14 cellular contexts compared by ENCODE assay signal in genomic region chr3:59784164-59784563, GRCh38.
A peak's percentile ranks its signal among the peaks of the same experiment; 100 is the strongest.
DNase-seq lines count a peak whose midpoint lies in the region; ATAC-seq and TF ChIP-seq lines count a peak whose summit lies in the region.
"Had no signal": no experiment of that assay in that cellular context is flagged by ENCODE, and none has a peak within 500 bp of the region (broad histone marks: within the 10 kb centered on the region; RNA-seq: fewer than 3 reads in every experiment).

No MANE protein-coding gene starts in this region.

- H3K27ac Mint-ChIP-seq in activated CD8-positive, alpha-beta T cell treated with anti-CD3 and anti-CD28 coated beads, Interleukin-2, amount 10 ng/mL, durations not matched to agents 7 days and 5 days: peak overlapping the region; percentile 81
- no peak overlapping the region for H3K27ac Mint-ChIP-seq in activated CD8-positive, alpha-beta T cell treated with anti-CD3 and anti-CD28 coated beads for 36 hours
- H3K27ac Mint-ChIP-seq in activated T-helper 1 cell treated with anti-CD3 and anti-CD28 coated beads, Interleukin-12 subunit alpha, Interleukin-12 subunit beta, Interleukin-2, Interleukin-4 antibody, amounts not matched to agents 30 ng/mL and 10 ng/mL and 1 ng/mL, durations not matched to agents 14 hours and 24 hours and 36 hours: peak overlapping the region; percentile 91

- H3K27ac ChIP-seq in HUES48 (ENCODE audit: low read depth, low read length): peak overlapping the region; percentile 15
- no peak overlapping the region for H3K27ac ChIP-seq in mesendoderm (ENCODE audit: low read depth, low read length)
- no peak overlapping the region for H3K27ac ChIP-seq in right atrium auricular region
- no peak overlapping the region for H3K27ac ChIP-seq in body of pancreas
- H3K27ac ChIP-seq: KMS-11, PC-9 had no signal

- no peaks in the 10 kb centered on the region for H3K79me1 ChIP-seq in mesendoderm (ENCODE audit: low read length)

- peaks cover 8% of the 10 kb centered on the region for H3K9me3 Mint-ChIP-seq in activated CD8-positive, alpha-beta T cell treated with anti-CD3 and anti-CD28 coated beads, Interleukin-2, amount 10 ng/mL, durations not matched to agents 7 days and 5 days (ENCODE audit: insufficient read depth)
- H3K9me3 Mint-ChIP-seq in activated CD8-positive, alpha-beta T cell treated with anti-CD3 and anti-CD28 coated beads for 36 hours: no peaks in the 10 kb centered on the region
- peaks cover 16% of the 10 kb centered on the region for H3K9me3 Mint-ChIP-seq in activated T-helper 1 cell treated with anti-CD3 and anti-CD28 coated beads, Interleukin-12 subunit alpha, Interleukin-12 subunit beta, Interleukin-2, Interleukin-4 antibody, amounts not matched to agents 30 ng/mL and 10 ng/mL and 1 ng/mL, durations not matched to agents 14 hours and 24 hours and 36 hours

- H3K4me1 ChIP-seq in HUES48 (ENCODE audit: control insufficient read depth, insufficient read depth, low read length) (peaks cover 4% of the 10 kb centered on the region), mesendoderm (ENCODE audit: control insufficient read depth, low read depth, low read length) (peaks cover 2% of the 10 kb centered on the region), right atrium auricular region (no peaks in the 10 kb centered on the region), body of pancreas (no peaks in the 10 kb centered on the region)

- H3K36me3 ChIP-seq in HUES48 (ENCODE audit: control insufficient read depth, insufficient read depth, low read length) (no peaks in the 10 kb centered on the region), mesendoderm (ENCODE audit: control insufficient read depth, insufficient read depth, low read length) (no peaks in the 10 kb centered on the region), right atrium auricular region (no peaks in the 10 kb centered on the region), body of pancreas (replicated peaks in 1 of 2; ENCODE audit: insufficient read depth in 1 of 2, low read depth in 2 of 2) (no peaks in the 10 kb centered on the region)

- POLR2A ChIA-PET in activated CD8-positive, alpha-beta T cell treated with anti-CD3 and anti-CD28 coated beads, Interleukin-2, amount 10 ng/mL, durations not matched to agents 7 days and 5 days (lab: Charles Lee): interaction anchor here (1.0 kb wide), 1 partner anchor 11 kb away, joined by 3 read pairs; no protein-coding TSS in a partner anchor
- POLR2A ChIA-PET in activated CD8-positive, alpha-beta T cell treated with anti-CD3 and anti-CD28 coated beads for 36 hours (lab: Charles Lee): no interaction called here

- TF ChIP-seq POLR2A in body of pancreas (IDR thresholded peaks at IDR 0.05): no peak

- H3K9ac ChIP-seq in HUES48 (ENCODE audit: low read depth, low read length) (no peak overlapping the region), mesendoderm (ENCODE audit: low read length) (no peak overlapping the region)
- H3K9ac ChIP-seq: KMS-11 had no signal

- H3K27me3 ChIP-seq in HUES48 (ENCODE audit: control insufficient read depth, insufficient read depth, low read length): no peaks in the 10 kb centered on the region
- no peaks in the 10 kb centered on the region for H3K27me3 ChIP-seq in mesendoderm (ENCODE audit: insufficient read depth, low read length, poor library complexity)
- no peaks in the 10 kb centered on the region for H3K27me3 ChIP-seq in right atrium auricular region
- no peaks in the 10 kb centered on the region for H3K27me3 ChIP-seq in body of pancreas

- no peak overlapping the region for H3K18ac ChIP-seq in mesendoderm (ENCODE audit: low read length)

- no peak for ATAC-seq in activated CD8-positive, alpha-beta T cell treated with anti-CD3 and anti-CD28 coated beads, Interleukin-2, amount 10 ng/mL, durations not matched to agents 7 days and 5 days
- ATAC-seq in activated CD8-positive, alpha-beta T cell treated with anti-CD3 and anti-CD28 coated beads for 36 hours: no peak
- ATAC-seq in GM18861 (IDR thresholded peaks at IDR 0.05; ENCODE audit: unreplicated experiment) (no peak), body of pancreas (no peak)

- no peak overlapping the region for H3K4me2 ChIP-seq in mesendoderm (ENCODE audit: low read length)
- H3K4me2 ChIP-seq: KMS-11, PC-9 had no signal

- peaks cover 2% of the 10 kb centered on the region for H3K27me3 Mint-ChIP-seq in activated CD8-positive, alpha-beta T cell treated with anti-CD3 and anti-CD28 coated beads, Interleukin-2, amount 10 ng/mL, durations not matched to agents 7 days and 5 days (ENCODE audit: low read depth)
- peaks cover 3% of the 10 kb centered on the region for H3K27me3 Mint-ChIP-seq in activated CD8-positive, alpha-beta T cell treated with anti-CD3 and anti-CD28 coated beads for 36 hours
- no peaks in the 10 kb centered on the region for H3K27me3 Mint-ChIP-seq in activated T-helper 1 cell treated with anti-CD3 and anti-CD28 coated beads, Interleukin-12 subunit alpha, Interleukin-12 subunit beta, Interleukin-2, Interleukin-4 antibody, amounts not matched to agents 30 ng/mL and 10 ng/mL and 1 ng/mL, durations not matched to agents 14 hours and 24 hours and 36 hours (ENCODE audit: insufficient read depth)

- H3K4me3 Mint-ChIP-seq in activated CD8-positive, alpha-beta T cell treated with anti-CD3 and anti-CD28 coated beads, Interleukin-2, amount 10 ng/mL, durations not matched to agents 7 days and 5 days: peak overlapping the region; percentile 4
- no peak overlapping the region for H3K4me3 Mint-ChIP-seq in activated CD8-positive, alpha-beta T cell treated with anti-CD3 and anti-CD28 coated beads for 36 hours
- H3K4me3 Mint-ChIP-seq in activated T-helper 1 cell treated with anti-CD3 and anti-CD28 coated beads, Interleukin-12 subunit alpha, Interleukin-12 subunit beta, Interleukin-2, Interleukin-4 antibody, amounts not matched to agents 30 ng/mL and 10 ng/mL and 1 ng/mL, durations not matched to agents 14 hours and 24 hours and 36 hours: peak overlapping the region; percentile 46

- no CpG with 5 or more reads among the region's 1 CpG for WGBS in mesendoderm (ENCODE audit: extremely low coverage, insufficient coverage, low lambda C conversion rate)
- WGBS in body of pancreas, 2 donors: 94 to 100% methylated on average over 1 of the region's 1 CpG

- H3K4me3 ChIP-seq in HUES48 (ENCODE audit: low read depth, low read length) (no peak overlapping the region), mesendoderm (ENCODE audit: low read length) (no peak overlapping the region), right atrium auricular region (no peak overlapping the region), body of pancreas (no peak overlapping the region)
- H3K4me3 ChIP-seq: PC-9 had no signal

- H2BK15ac ChIP-seq in mesendoderm (replicated peaks; ENCODE audit: low read depth): no peak overlapping the region

- intact Hi-C loops in activated CD8-positive, alpha-beta T cell treated with anti-CD3 and anti-CD28 coated beads for 36 hours (cut with micrococcal nuclease): loop anchor here (10.0 kb wide), 1 partner anchor 231 kb away; no protein-coding TSS in a partner anchor
- intact Hi-C loops in activated T-helper 1 cell treated with anti-CD3 and anti-CD28 coated beads, Interleukin-12 subunit alpha, Interleukin-12 subunit beta, Interleukin-2, Interleukin-4 antibody, amounts not matched to agents 30 ng/mL and 10 ng/mL and 1 ng/mL, durations not matched to agents 14 hours and 24 hours and 36 hours (cut with micrococcal nuclease): loop anchor here (5.0 to 10.0 kb wide), 4 partner anchors 73 to 497 kb away; no protein-coding TSS in a partner anchor
- intact Hi-C loops in body of pancreas (cut with DNase I): no loop called here

- no peak overlapping the region for H2BK5ac ChIP-seq in mesendoderm (ENCODE audit: low read length)

- H2AK5ac ChIP-seq in mesendoderm (ENCODE audit: low read length): no peak overlapping the region

- no peak overlapping the region for H2BK120ac ChIP-seq in mesendoderm (ENCODE audit: low read depth, low read length)

- H3K56ac ChIP-seq in mesendoderm (ENCODE audit: low read length): peak overlapping the region; percentile 35

- H4K8ac ChIP-seq in mesendoderm (ENCODE audit: low read depth, low read length): no peak overlapping the region

- H3K23ac ChIP-seq in mesendoderm (ENCODE audit: low read length): no peak overlapping the region

- peaks cover 27% of the 10 kb centered on the region for H3K36me3 Mint-ChIP-seq in activated CD8-positive, alpha-beta T cell treated with anti-CD3 and anti-CD28 coated beads, Interleukin-2, amount 10 ng/mL, durations not matched to agents 7 days and 5 days (ENCODE audit: low read depth)
- peaks cover 2% of the 10 kb centered on the region for H3K36me3 Mint-ChIP-seq in activated CD8-positive, alpha-beta T cell treated with anti-CD3 and anti-CD28 coated beads for 36 hours (ENCODE audit: low read depth)
- peaks cover 23% of the 10 kb centered on the region for H3K36me3 Mint-ChIP-seq in activated T-helper 1 cell treated with anti-CD3 and anti-CD28 coated beads, Interleukin-12 subunit alpha, Interleukin-12 subunit beta, Interleukin-2, Interleukin-4 antibody, amounts not matched to agents 30 ng/mL and 10 ng/mL and 1 ng/mL, durations not matched to agents 14 hours and 24 hours and 36 hours (ENCODE audit: low read depth)

- no peak for DNase-seq in activated CD8-positive, alpha-beta T cell treated with anti-CD3 and anti-CD28 coated beads, Interleukin-2, amount 10 ng/mL, durations not matched to agents 7 days and 5 days
- no peak for DNase-seq in activated CD8-positive, alpha-beta T cell treated with anti-CD3 and anti-CD28 coated beads for 36 hours
- DNase-seq in activated T-helper 1 cell treated with anti-CD3 and anti-CD28 coated beads, Interleukin-12 subunit alpha, Interleukin-12 subunit beta, Interleukin-2, Interleukin-4 antibody, amounts not matched to agents 30 ng/mL and 10 ng/mL and 1 ng/mL, durations not matched to agents 14 hours and 24 hours and 36 hours (ENCODE audit: low spot score): no peak
- DNase-seq in mesendoderm: no peak
- DNase-seq in right atrium auricular region (ENCODE audit: low spot score): no peak
- no peak for DNase-seq in body of pancreas
- DNase-seq: DMS53, NCI-H1105 treated with DMSO at 0.1 percent for 48 hours, NCI-H187, NCI-H69, PC-9 had no signal

- H3K79me2 ChIP-seq in mesendoderm (ENCODE audit: control insufficient read depth, insufficient read depth, low read length): no peaks in the 10 kb centered on the region

- H4K5ac ChIP-seq in mesendoderm (ENCODE audit: low read length): no peak overlapping the region

- CTCF ChIA-PET in activated CD8-positive, alpha-beta T cell treated with anti-CD3 and anti-CD28 coated beads, Interleukin-2, amount 10 ng/mL, durations not matched to agents 7 days and 5 days (lab: Charles Lee): no interaction called here
- CTCF ChIA-PET in activated CD8-positive, alpha-beta T cell treated with anti-CD3 and anti-CD28 coated beads for 36 hours (lab: Charles Lee): no interaction called here

- H3K9me3 ChIP-seq in HUES48 (ENCODE audit: control insufficient read depth, insufficient read depth, low read length) (no peaks in the 10 kb centered on the region), right atrium auricular region (no peaks in the 10 kb centered on the region), body of pancreas (no peaks in the 10 kb centered on the region)

- H3K4ac ChIP-seq in mesendoderm (ENCODE audit: low read depth, low read length): no peak overlapping the region

- peaks cover 41% of the 10 kb centered on the region for H3K4me1 Mint-ChIP-seq in activated CD8-positive, alpha-beta T cell treated with anti-CD3 and anti-CD28 coated beads, Interleukin-2, amount 10 ng/mL, durations not matched to agents 7 days and 5 days (ENCODE audit: low read depth)
- peaks cover 16% of the 10 kb centered on the region for H3K4me1 Mint-ChIP-seq in activated CD8-positive, alpha-beta T cell treated with anti-CD3 and anti-CD28 coated beads for 36 hours (ENCODE audit: low read depth)
- peaks cover 45% of the 10 kb centered on the region for H3K4me1 Mint-ChIP-seq in activated T-helper 1 cell treated with anti-CD3 and anti-CD28 coated beads, Interleukin-12 subunit alpha, Interleukin-12 subunit beta, Interleukin-2, Interleukin-4 antibody, amounts not matched to agents 30 ng/mL and 10 ng/mL and 1 ng/mL, durations not matched to agents 14 hours and 24 hours and 36 hours (ENCODE audit: low read depth)

- no peak for TF ChIP-seq CTCF in activated CD8-positive, alpha-beta T cell treated with anti-CD3 and anti-CD28 coated beads for 36 hours (IDR thresholded peaks at IDR 0.05)
- no peak for TF ChIP-seq CTCF in right atrium auricular region (IDR thresholded peaks at IDR 0.05)
- no peak for TF ChIP-seq CTCF in body of pancreas (IDR thresholded peaks at IDR 0.05)
